14 cellular contexts compared by ENCODE assay signal in genomic region chr18:6901283-6901926, GRCh38.
DNase-seq lines count a peak whose midpoint lies in the region; ATAC-seq and TF ChIP-seq lines count a peak whose summit lies in the region.
"Had no signal": no experiment of that assay in that cellular context is flagged by ENCODE, and none has a peak within 500 bp of the region (broad histone marks: within the 10 kb centered on the region; RNA-seq: fewer than 3 reads in every experiment).

No MANE protein-coding gene starts in this region.

- H3K4me1 ChIP-seq in body of pancreas = peaks cover 9% of the 10 kb centered on the region

- no peaks in the 10 kb centered on the region for H3K36me3 ChIP-seq in body of pancreas (replicated peaks in 1 of 2; ENCODE audit: insufficient read depth in 1 of 2, low read depth in 2 of 2)

- H3K27me3 ChIP-seq in body of pancreas = no peaks in the 10 kb centered on the region

- intact Hi-C loops in body of pancreas (cut with DNase I) = no loop called here

- WGBS in body of pancreas, 2 donors = 57 to 63% methylated on average over 3 of the region's 3 CpGs

- in situ Hi-C loops in Caki2 (cut with HindIII; ENCODE audit: low pct_unique_long_range_greater_than_20kb, low sequenced_read_pairs) = no loop called here

- ATAC-seq in body of pancreas = peak; percentile 60
- peak; percentile 96 for ATAC-seq in left lobe of liver
- no peak for ATAC-seq in HG03432 (IDR thresholded peaks at IDR 0.05; ENCODE audit: unreplicated experiment)
- ATAC-seq: GM23338 had no signal

- TF ChIP-seq POLR2A in body of pancreas (IDR thresholded peaks at IDR 0.05) = no peak

- TF ChIP-seq CTCF in C4-2B (conservative IDR thresholded peaks at IDR 0.05) = no peak
- no peak for TF ChIP-seq CTCF in body of pancreas (IDR thresholded peaks at IDR 0.05)

- no peak overlapping the region for H3K4me3 ChIP-seq in body of pancreas
- H3K4me3 ChIP-seq: GM23338 had no signal

- DNase-seq in Caki2 (ENCODE audit: low read depth) (peak; percentile 42), body of pancreas (no peak), left lobe of liver (ENCODE audit: low spot score) (no peak), DMS114 treated with DMSO at 0.1 percent for 48 hours (lab: John Stamatoyannopoulos, UW; ENCODE audit: unreplicated experiment) (no peak), GOT3 (lab: John Stamatoyannopoulos, UW) (no peak), NCI-H1930 (lab: John Stamatoyannopoulos, UW) (no peak)
- DNase-seq: C1 segment of cervical spinal cord; CD4-positive, alpha-beta memory T cell; DMS79 treated with DMSO at 0.1 percent for 48 hours; EL; H9 had no signal

- peak overlapping the region; percentile 53; the same call in 1 of the 2 replicates for H3K27ac ChIP-seq in C4-2B
- H3K27ac ChIP-seq in body of pancreas = no peak overlapping the region

- no peaks in the 10 kb centered on the region for H3K9me3 ChIP-seq in body of pancreas
